In the genomic region with DNA sequence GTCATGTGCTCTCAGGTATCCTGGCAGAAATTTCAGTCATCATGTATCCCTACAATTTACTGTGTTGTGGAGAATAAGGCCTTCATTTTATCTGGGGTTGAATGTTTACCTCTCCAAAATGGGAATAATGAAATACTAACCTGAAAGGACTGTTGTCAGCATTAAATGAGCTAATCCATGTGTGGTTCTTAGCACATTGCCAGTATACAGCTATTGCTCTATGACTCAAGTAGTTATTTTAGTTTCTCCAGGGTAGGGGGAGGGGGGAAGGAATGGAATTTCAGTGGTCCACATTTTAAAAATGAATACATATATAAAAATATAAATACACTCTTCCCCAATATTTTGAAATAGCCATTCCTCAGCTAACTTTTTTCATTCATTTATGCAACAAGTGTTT, we compare ENCODE assay signal across 1 cellular context.
TF ChIP-seq lines count a peak whose summit lies in the region.

No MANE protein-coding gene starts in this region.

TF ChIP-seq in HepG2, 621 proteins besides CTCF, POLR2A, EP300 and RAD21:
- no peak for TF ChIP-seq ZFP37 (CRISPR knock-in tag; IDR thresholded peaks at IDR 0.05; ENCODE audit: borderline replicate concordance)
- peak; percentile 32 for TF ChIP-seq MAFF (IDR thresholded peaks at IDR 0.05; ENCODE audit: low read depth, low read length)
- no peak for TF ChIP-seq FOSL2 (CRISPR knock-in tag; IDR thresholded peaks at IDR 0.05)
- TF ChIP-seq, protein P1, sequence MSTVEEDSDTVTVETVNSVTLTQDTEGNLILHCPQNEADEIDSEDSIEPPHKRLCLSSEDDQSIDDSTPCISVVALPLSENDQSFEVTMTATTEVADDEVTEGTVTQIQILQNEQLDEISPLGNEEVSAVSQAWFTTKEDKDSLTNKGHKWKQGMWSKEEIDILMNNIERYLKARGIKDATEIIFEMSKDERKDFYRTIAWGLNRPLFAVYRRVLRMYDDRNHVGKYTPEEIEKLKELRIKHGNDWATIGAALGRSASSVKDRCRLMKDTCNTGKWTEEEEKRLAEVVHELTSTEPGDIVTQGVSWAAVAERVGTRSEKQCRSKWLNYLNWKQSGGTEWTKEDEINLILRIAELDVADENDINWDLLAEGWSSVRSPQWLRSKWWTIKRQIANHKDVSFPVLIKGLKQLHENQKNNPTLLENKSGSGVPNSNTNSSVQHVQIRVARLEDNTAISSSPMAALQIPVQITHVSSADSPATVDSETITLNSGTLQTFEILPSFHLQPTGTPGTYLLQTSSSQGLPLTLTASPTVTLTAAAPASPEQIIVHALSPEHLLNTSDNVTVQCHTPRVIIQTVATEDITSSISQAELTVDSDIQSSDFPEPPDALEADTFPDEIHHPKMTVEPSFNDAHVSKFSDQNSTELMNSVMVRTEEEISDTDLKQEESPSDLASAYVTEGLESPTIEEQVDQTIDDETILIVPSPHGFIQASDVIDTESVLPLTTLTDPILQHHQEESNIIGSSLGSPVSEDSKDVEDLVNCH (CRISPR knock-in tag; IDR thresholded peaks at IDR 0.05), result no peak
- TF ChIP-seq KLF16 (CRISPR knock-in tag; IDR thresholded peaks at IDR 0.05), result no peak
- TF ChIP-seq MAFK (conservative IDR thresholded peaks at IDR 0.05 in 1 of 2, IDR thresholded peaks at IDR 0.05 in 1 of 2; ENCODE audit: low read length in 2 of 2), result peak; percentile 29 to 61; a peak in 3 of 4 replicates
- no peak for TF ChIP-seq HNF4A (CRISPR knock-in tag; IDR thresholded peaks at IDR 0.05)
- TF ChIP-seq, protein P2, sequence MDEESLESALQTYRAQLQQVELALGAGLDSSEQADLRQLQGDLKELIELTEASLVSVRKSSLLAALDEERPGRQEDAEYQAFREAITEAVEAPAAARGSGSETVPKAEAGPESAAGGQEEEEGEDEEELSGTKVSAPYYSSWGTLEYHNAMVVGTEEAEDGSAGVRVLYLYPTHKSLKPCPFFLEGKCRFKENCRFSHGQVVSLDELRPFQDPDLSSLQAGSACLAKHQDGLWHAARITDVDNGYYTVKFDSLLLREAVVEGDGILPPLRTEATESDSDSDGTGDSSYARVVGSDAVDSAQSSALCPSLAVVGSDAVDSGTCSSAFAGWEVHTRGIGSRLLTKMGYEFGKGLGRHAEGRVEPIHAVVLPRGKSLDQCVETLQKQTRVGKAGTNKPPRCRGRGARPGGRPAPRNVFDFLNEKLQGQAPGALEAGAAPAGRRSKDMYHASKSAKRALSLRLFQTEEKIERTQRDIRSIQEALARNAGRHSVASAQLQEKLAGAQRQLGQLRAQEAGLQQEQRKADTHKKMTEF (CRISPR knock-in tag; IDR thresholded peaks at IDR 0.05), result no peak
TF ChIP-seq in HepG2: peak in this region for 2.
